In genomic region chr3:147540921-147541320, GRCh38 we compare ENCODE assay signal across 35 cellular contexts.
DNase-seq lines count a peak whose midpoint lies in the region; ATAC-seq, FAIRE-seq and TF ChIP-seq lines count a peak whose summit lies in the region.
"Had no signal": no experiment of that assay in that cellular context is flagged by ENCODE, and none has a peak within 500 bp of the region (broad histone marks: within the 10 kb centered on the region; RNA-seq: fewer than 3 reads in every experiment).

No MANE protein-coding gene starts in this region.

- H3K79me2 ChIP-seq in GM12878 (ENCODE audit: control insufficient read depth, insufficient read depth, low read length), result no peaks in the 10 kb centered on the region

- CTCF ChIA-PET in HEK293 (lab: Yijun Ruan, JAX) (no interaction called here), GM12878 (lab: Yijun Ruan, JAX) (no interaction called here)

- BruUV-seq in GM12878 (replicated peaks; lab: Mats Ljungman, UMichigan), result no TSS peak

- RAD21 ChIA-PET in GM12878 (lab: Charles Lee; ENCODE audit: unreplicated experiment), result no interaction called here

- FAIRE-seq in H54 (lab: Jason Lieb, UNC) (peak; percentile 41), GM12878 (lab: Jason Lieb, UNC) (no peak), HTR-8/SVneo (lab: Jason Lieb, UNC) (no peak)
- FAIRE-seq: A204.1, A549, D721Med had no signal

- H3K27me3 ChIP-seq in GM12878 (replicated peaks in 1 of 2; ENCODE audit: control insufficient read depth in 2 of 2, insufficient read depth in 2 of 2, low read length in 1 of 2), result no peaks in the 10 kb centered on the region
- H3K27me3 ChIP-seq: BE2C; BLaER1; BLaER1 treated with 17β-estradiol and CSF1 and Interleukin-3, amounts not matched to agents 10 nM and 100 nM had no signal

- no peaks in the 10 kb centered on the region for H3K36me3 ChIP-seq in HEK293 (ENCODE audit: control insufficient read depth in 2 of 2, insufficient read depth in 1 of 2, low read length in 2 of 2)
- no peaks in the 10 kb centered on the region for H3K36me3 ChIP-seq in GM12878 (ENCODE audit: control insufficient read depth in 2 of 2, insufficient read depth in 2 of 2, low read length in 1 of 2)
- H3K36me3 ChIP-seq: BE2C; BLaER1; BLaER1 treated with 17β-estradiol and CSF1 and Interleukin-3, amounts not matched to agents 10 nM and 100 nM had no signal

- no peak for DNase-seq in H54 (ENCODE audit: insufficient read length, low spot score)
- DNase-seq in OCI-M1 (lab: John Stamatoyannopoulos, UW), result peak; percentile 17
- no peak for DNase-seq in GM12878 (ENCODE audit: low read depth, low spot score)
- no peak for DNase-seq in iPS-NIHi11 (ENCODE audit: low spot score)
- no peak for DNase-seq in left cardiac atrium
- no peak for DNase-seq in HTR-8/SVneo (ENCODE audit: insufficient read length, low spot score)
- DNase-seq: 8988T; ACHN; AML-193; BE2C; C1 segment of cervical spinal cord; Caco-2; Calu3; CD4-positive, alpha-beta memory T cell; CD4-positive, alpha-beta T cell; CD4-positive, CD25-positive, alpha-beta regulatory T cell; CD8-positive, alpha-beta memory T cell; CD8-positive, alpha-beta T cell; COR-L47; DMS 273 treated with DMSO at 0.1 percent for 48 hours; DMS153; DMS53; DMS79; DMS79 treated with DMSO at 0.1 percent for 48 hours; DND-41; EL had no signal

- H3K4me3 ChIP-seq in HEK293 (ENCODE audit: low read depth, low read length) (no peak overlapping the region), GM12878 (no peak overlapping the region)
- H3K4me3 ChIP-seq: A549; BLaER1; BLaER1 treated with 17β-estradiol and CSF1 and Interleukin-3, amounts not matched to agents 10 nM and 100 nM had no signal

- H3K4me2 ChIP-seq in GM12878 (ENCODE audit: control insufficient read depth, insufficient read depth), result no peak overlapping the region
- H3K4me2 ChIP-seq: A549; BLaER1; BLaER1 treated with 17β-estradiol and CSF1 and Interleukin-3, amounts not matched to agents 10 nM and 100 nM had no signal

- TF ChIP-seq EP300 in GM12878 (IDR thresholded peaks at IDR 0.05; ENCODE audit: borderline replicate concordance in 1 of 2, control insufficient read depth in 1 of 2, low read depth in 2 of 2, low read length in 2 of 2), result no peak

- TF ChIP-seq POLR2A in H54 (IDR thresholded peaks at IDR 0.05; ENCODE audit: low read depth, low read length), result no peak
- TF ChIP-seq POLR2A in GM12878 (IDR thresholded peaks at IDR 0.05; ENCODE audit: low read depth, low read length), result no peak

- intact Hi-C loops in GM12878 (cut with micrococcal nuclease; ENCODE audit: unreplicated experiment) (no loop called here), left cardiac atrium (cut with DNase I) (no loop called here)

- in situ Hi-C loops in GM12878 (cut with MboI), result no loop called here

- no peaks in the 10 kb centered on the region for H3K9me3 ChIP-seq in HEK293 (ENCODE audit: control insufficient read depth, insufficient read depth, low read depth, low read length)
- no peaks in the 10 kb centered on the region; the same call in 2 of the 3 replicates for H3K9me3 ChIP-seq in GM12878 (replicated peaks; ENCODE audit: control insufficient read depth, insufficient read depth, low read length)
- H3K9me3 ChIP-seq: A549, BE2C, Caco-2 had no signal

- TF ChIP-seq CTCF in HEK293 (tag by site-specific recombination; IDR thresholded peaks at IDR 0.05) (no peak), GM12878 (IDR thresholded peaks at IDR 0.05 in 2 of 3, conservative IDR thresholded peaks at IDR 0.05 in 1 of 3; ENCODE audit: control insufficient read depth in 2 of 3, extremely low read depth in 1 of 3, insufficient read depth in 1 of 3, low read depth in 3 of 3, low read length in 3 of 3) (no peak)

- H3K27ac ChIP-seq in HEK293 (ENCODE audit: extremely low read depth, low read depth, low read length) (no peak overlapping the region), GM12878 (ENCODE audit: control insufficient read depth, insufficient read depth) (no peak overlapping the region)
- H3K27ac ChIP-seq: 22Rv1; A549; BLaER1; BLaER1 treated with 17β-estradiol and CSF1 and Interleukin-3, amounts not matched to agents 10 nM and 100 nM; C4-2B had no signal

- no peak overlapping the region for H2AFZ ChIP-seq in GM12878 (ENCODE audit: control insufficient read depth, low read depth, low read length)

- H3K9ac ChIP-seq in GM12878 (ENCODE audit: control insufficient read depth, insufficient read depth, low read length), result no peak overlapping the region
- H3K9ac ChIP-seq: BLaER1; BLaER1 treated with 17β-estradiol and CSF1 and Interleukin-3, amounts not matched to agents 10 nM and 100 nM had no signal

- H3K4me1 ChIP-seq in HEK293 (ENCODE audit: control insufficient read depth, insufficient read depth, low read length) (no peaks in the 10 kb centered on the region), GM12878 (ENCODE audit: control insufficient read depth, insufficient read depth, low read length) (no peaks in the 10 kb centered on the region)
- H3K4me1 ChIP-seq: A549; BE2C; BLaER1 treated with 17β-estradiol and CSF1 and Interleukin-3, amounts not matched to agents 10 nM and 100 nM; Caco-2 had no signal

- no peak for TF ChIP-seq RAD21 in GM12878 (IDR thresholded peaks at IDR 0.05; ENCODE audit: insufficient read depth, low read depth, low read length)

- POLR2A ChIA-PET in HEK293 (lab: Yijun Ruan, JAX), result no interaction called here
- POLR2A ChIA-PET in GM12878 (lab: Charles Lee), result no interaction called here

- ATAC-seq in GM12878, result no peak
- no peak for ATAC-seq in HG03432 (IDR thresholded peaks at IDR 0.05; ENCODE audit: unreplicated experiment)
- no peak for ATAC-seq in left cardiac atrium
- ATAC-seq: A549; CD8-positive, alpha-beta T cell had no signal

- H4K20me1 ChIP-seq in GM12878 (ENCODE audit: control insufficient read depth, insufficient read depth), result no peaks in the 10 kb centered on the region
- H4K20me1 ChIP-seq: BLaER1; BLaER1 treated with 17β-estradiol and CSF1 and Interleukin-3, amounts not matched to agents 10 nM and 100 nM had no signal

- SMC1A ChIA-PET in GM12878 (lab: Charles Lee; ENCODE audit: uncharacterized antibody, unreplicated experiment), result no interaction called here

TF ChIP-seq in HEK293, 187 proteins besides CTCF, POLR2A, EP300 and RAD21:
- no peak for TF ChIP-seq SP2 (tag by site-specific recombination; IDR thresholded peaks at IDR 0.05)
- no peak for TF ChIP-seq ZNF777 (tag by site-specific recombination; IDR thresholded peaks at IDR 0.05; ENCODE audit: borderline replicate concordance)
- TF ChIP-seq SETDB1 (IDR thresholded peaks at IDR 0.05; ENCODE audit: insufficient read length, low read length), result peak; percentile 75
- TF ChIP-seq TRIM28 (IDR thresholded peaks at IDR 0.05; ENCODE audit: borderline replicate concordance, low read length), result peak; percentile 41; the same call in 1 of the 2 replicates
TF ChIP-seq in HEK293: peak in this region for 2.

TF ChIP-seq in GM12878, 131 proteins besides CTCF, POLR2A, EP300 and RAD21:
- TF ChIP-seq SIN3A (IDR thresholded peaks at IDR 0.05; ENCODE audit: low read depth, low read length) (no peak), CBX5 (IDR thresholded peaks at IDR 0.05; ENCODE audit: low read depth) (0 out of 2 replicates have a peak, but pooled peaks have one; percentile 61)
- TF ChIP-seq, protein P1, sequence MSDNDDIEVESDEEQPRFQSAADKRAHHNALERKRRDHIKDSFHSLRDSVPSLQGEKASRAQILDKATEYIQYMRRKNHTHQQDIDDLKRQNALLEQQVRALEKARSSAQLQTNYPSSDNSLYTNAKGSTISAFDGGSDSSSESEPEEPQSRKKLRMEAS (IDR thresholded peaks at IDR 0.05; ENCODE audit: low read depth, low read length), result no peak
